8 cellular contexts compared by ENCODE assay signal in the genomic region with DNA sequence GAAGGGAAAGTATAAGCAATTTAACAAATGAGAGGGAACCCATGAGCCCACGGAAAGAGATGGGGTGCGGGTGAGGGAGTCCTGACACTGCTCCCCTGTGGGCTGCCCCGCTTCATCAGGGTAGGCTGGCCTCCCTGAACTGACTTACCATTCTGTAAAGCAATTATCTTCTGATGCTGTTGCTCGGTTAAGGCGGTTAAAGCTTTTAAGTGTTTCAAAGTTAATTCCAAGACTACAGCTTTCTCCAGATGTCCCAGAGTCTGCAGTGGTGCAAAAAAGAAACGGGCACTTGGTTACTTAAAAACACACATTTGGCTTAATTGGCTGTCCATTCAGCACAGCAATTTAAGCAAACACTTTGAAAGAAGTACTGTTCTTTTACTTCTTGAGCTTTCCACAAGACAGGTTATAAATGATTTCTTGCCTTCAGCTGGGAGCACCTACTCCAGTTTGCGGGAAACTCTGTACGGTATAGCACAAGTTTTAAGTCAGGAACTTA. TPM values are rescaled to one million over a fixed set of nuclear protein-coding genes. Genes with fewer than 3 reads are reported as not detected.
DNase-seq lines count a peak whose midpoint lies in the region; ATAC-seq and TF ChIP-seq lines count a peak whose summit lies in the region.

No MANE protein-coding gene starts in this region.

- in situ Hi-C loops in brain microvascular endothelial cell (cut with HindIII; ENCODE audit: low pct_ligation_motif_present, low sequenced_read_pairs), result loop anchor here (25.0 kb wide), 1 partner anchor 514 kb away; no protein-coding TSS in a partner anchor

- DNase-seq in activated naive CD4-positive, alpha-beta T cell treated with anti-CD3 and anti-CD28 coated beads, Interleukin-2, amount 50 U/mL, for 16 hours, result no peak
- DNase-seq in brain microvascular endothelial cell (no peak), mesenchymal stem cell (peak; percentile 38), upper lobe of left lung (no peak), OCI-LY7 (ENCODE audit: low spot score) (no peak), NCI-H2227 treated with DMSO at 0.1 percent for 48 hours (lab: John Stamatoyannopoulos, UW) (no peak), head of caudate nucleus (no peak)

- H3K27ac ChIP-seq in brain microvascular endothelial cell (peak overlapping the region; percentile 1), mesenchymal stem cell (ENCODE audit: low read length, poor library complexity, severe bottlenecking) (peak overlapping the region; percentile 69), upper lobe of left lung (peak overlapping the region; percentile 64 to 91 (median 78)), OCI-LY7 (ENCODE audit: low read depth, low read length, poor library complexity, severe bottlenecking) (no peak overlapping the region)

- H2BK15ac ChIP-seq in mesenchymal stem cell (ENCODE audit: low read depth, poor library complexity, severe bottlenecking), result no peak overlapping the region

- no peak overlapping the region for H3K27ac Mint-ChIP-seq in activated naive CD4-positive, alpha-beta T cell treated with anti-CD3 and anti-CD28 coated beads, Interleukin-2, amount 50 U/mL, for 24 hours

- no peak overlapping the region for H4K91ac ChIP-seq in mesenchymal stem cell (ENCODE audit: low read length)

- POLR2A ChIA-PET in OCI-LY7 (lab: Charles Lee), result no interaction called here

- H3K79me1 ChIP-seq in mesenchymal stem cell (replicated peaks; ENCODE audit: low read length, poor library complexity, severe bottlenecking), result peaks cover 2% of the 10 kb centered on the region

- no TSS peak for BruUV-seq in OCI-LY7 (replicated peaks; lab: Mats Ljungman, UMichigan)

- H2BK120ac ChIP-seq in mesenchymal stem cell (ENCODE audit: low read depth, low read length), result no peak overlapping the region

- peak overlapping the region; percentile 24 to 49 for H3K4ac ChIP-seq in mesenchymal stem cell (ENCODE audit: low read depth in 1 of 2, low read length in 2 of 2)

- H3K36me3 Mint-ChIP-seq in activated naive CD4-positive, alpha-beta T cell treated with anti-CD3 and anti-CD28 coated beads, Interleukin-2, amount 50 U/mL, for 24 hours, result no peaks in the 10 kb centered on the region

- H3K36me3 ChIP-seq in brain microvascular endothelial cell (replicated peaks), result no peaks in the 10 kb centered on the region
- H3K36me3 ChIP-seq in mesenchymal stem cell (ENCODE audit: control insufficient read depth in 1 of 2, insufficient read depth in 2 of 2, low read depth in 1 of 2, low read length in 2 of 2), result no peaks in the 10 kb centered on the region
- no peaks in the 10 kb centered on the region for H3K36me3 ChIP-seq in upper lobe of left lung
- no peaks in the 10 kb centered on the region for H3K36me3 ChIP-seq in OCI-LY7 (ENCODE audit: insufficient read depth, low read length)

- H3K9me2 ChIP-seq in OCI-LY7 (ENCODE audit: insufficient read depth, low read length), result no peaks in the 10 kb centered on the region

- H3K4me3 ChIP-seq in brain microvascular endothelial cell (ENCODE audit: low read depth, low read length) (peak overlapping the region; percentile 68), mesenchymal stem cell (ENCODE audit: insufficient read depth in 1 of 2, low read depth in 1 of 2, low read length in 2 of 2) (peak overlapping the region; percentile 48 to 91), upper lobe of left lung (peak overlapping the region in 3 of 4 donors; percentile 47 to 58 (median 57)), OCI-LY7 (ENCODE audit: low read depth, low read length, poor library complexity, severe bottlenecking) (no peak overlapping the region)

- H2AK5ac ChIP-seq in mesenchymal stem cell (ENCODE audit: low read length, severe bottlenecking), result no peak overlapping the region

- H3K27me3 Mint-ChIP-seq in activated naive CD4-positive, alpha-beta T cell treated with anti-CD3 and anti-CD28 coated beads, Interleukin-2, amount 50 U/mL, for 24 hours, result peaks cover 64% of the 10 kb centered on the region

- H3K4me2 ChIP-seq in mesenchymal stem cell (ENCODE audit: low read length, poor library complexity, severe bottlenecking) (peak overlapping the region; percentile 74), OCI-LY7 (ENCODE audit: low read length) (no peak overlapping the region)

- H3K9me3 Mint-ChIP-seq in activated naive CD4-positive, alpha-beta T cell treated with anti-CD3 and anti-CD28 coated beads, Interleukin-2, amount 50 U/mL, for 24 hours, result no peaks in the 10 kb centered on the region

- H3K18ac ChIP-seq in mesenchymal stem cell (ENCODE audit: low read depth in 1 of 2, low read length in 2 of 2), result peak overlapping the region in 1 of 2 experiments; percentile 23

- no peak for TF ChIP-seq POLR2A in upper lobe of left lung (IDR thresholded peaks at IDR 0.05)

- peaks cover 39% of the 10 kb centered on the region for H3K4me1 Mint-ChIP-seq in activated naive CD4-positive, alpha-beta T cell treated with anti-CD3 and anti-CD28 coated beads, Interleukin-2, amount 50 U/mL, for 24 hours

- H4K8ac ChIP-seq in mesenchymal stem cell (ENCODE audit: low read length), result no peak overlapping the region

- no peak overlapping the region for H2BK5ac ChIP-seq in mesenchymal stem cell (ENCODE audit: low read depth, low read length, poor library complexity, severe bottlenecking)

- H3K9me3 ChIP-seq in mesenchymal stem cell (ENCODE audit: control insufficient read depth, low read length) (no peaks in the 10 kb centered on the region), upper lobe of left lung (no peaks in the 10 kb centered on the region), OCI-LY7 (ENCODE audit: low read length) (no peaks in the 10 kb centered on the region)

- H2AFZ ChIP-seq in mesenchymal stem cell (ENCODE audit: low read depth, low read length) (no peak overlapping the region), OCI-LY7 (ENCODE audit: low read length) (no peak overlapping the region)

- intact Hi-C loops in OCI-LY7 (cut with micrococcal nuclease; ENCODE audit: unreplicated experiment) (loop anchor here (10.0 kb wide), 1 partner anchor 311 kb away; no protein-coding TSS in a partner anchor), head of caudate nucleus (cut with DNase I) (loop anchor here (2.0 to 10.0 kb wide), 4 partner anchors 71 to 341 kb away; partner anchors contain the start of gene SSPN)

- H3K23ac ChIP-seq in mesenchymal stem cell (ENCODE audit: low read length in 2 of 2), result no peak overlapping the region

- H3K4me1 ChIP-seq in mesenchymal stem cell (ENCODE audit: control insufficient read depth, insufficient read depth, low read depth, low read length) (peaks cover 5% of the 10 kb centered on the region), upper lobe of left lung (peaks cover 33 to 57% (median 43%) of the 10 kb centered on the region in 4 donors), OCI-LY7 (ENCODE audit: insufficient read depth, low read length, poor library complexity, severe bottlenecking) (no peaks in the 10 kb centered on the region)

- no peaks in the 10 kb centered on the region; the same call in 1 of the 2 replicates for H4K20me1 ChIP-seq in OCI-LY7 (ENCODE audit: insufficient read depth, low read length)

- peak overlapping the region in 1 of 2 experiments; percentile 55 for H3K14ac ChIP-seq in mesenchymal stem cell (ENCODE audit: low read length in 2 of 2)

- peak overlapping the region; percentile 93 for H3K9ac ChIP-seq in mesenchymal stem cell (ENCODE audit: low read length)

- H3K27me3 ChIP-seq in brain microvascular endothelial cell (replicated peaks) (no peaks in the 10 kb centered on the region), mesenchymal stem cell (ENCODE audit: control insufficient read depth in 1 of 2, insufficient read depth in 1 of 2, low read length in 2 of 2) (no peaks in the 10 kb centered on the region), upper lobe of left lung (peaks cover 0 to 48% (median 27%) of the 10 kb centered on the region in 4 donors)

- no peaks in the 10 kb centered on the region for H3K79me2 ChIP-seq in OCI-LY7 (ENCODE audit: insufficient read depth, low read depth, low read length)

- ATAC-seq in upper lobe of left lung (ENCODE audit: low FRiP score in 2 of 2), result no peak

- peak overlapping the region in 1 of 2 experiments; percentile 63 for H2BK12ac ChIP-seq in mesenchymal stem cell (ENCODE audit: low read length in 2 of 2)

- 21% methylated on average over 8 of the region's 8 CpGs for WGBS in mesenchymal stem cell
- 9 to 18% methylated on average over 8 of the region's 8 CpGs for WGBS in upper lobe of left lung, 2 donors

- H3K4me3 Mint-ChIP-seq in activated naive CD4-positive, alpha-beta T cell treated with anti-CD3 and anti-CD28 coated beads, Interleukin-2, amount 50 U/mL, for 24 hours, result peak overlapping the region; percentile 86

- TF ChIP-seq EP300 in upper lobe of left lung (IDR thresholded peaks at IDR 0.05), result no peak

- CTCF ChIA-PET in OCI-LY7 (lab: Charles Lee; ENCODE audit: unreplicated experiment), result no interaction called here

- TF ChIP-seq CTCF in brain microvascular endothelial cell (IDR thresholded peaks at IDR 0.05; ENCODE audit: low read depth, low read length, missing control alignments), result no peak
- TF ChIP-seq CTCF in upper lobe of left lung (IDR thresholded peaks at IDR 0.05), result no peak
- no peak for TF ChIP-seq CTCF in OCI-LY7 (conservative IDR thresholded peaks at IDR 0.05; ENCODE audit: low read length)

RNA-seq across cellular contexts. Expression of gene BHLHE41, which starts 1.3 kb away (rescaled TPM):
- 10.1 TPM for polyA plus RNA-seq in mesenchymal stem cell (2013, experiment 1 of 2)
- polyA plus RNA-seq in mesenchymal stem cell (2013, experiment 2 of 2), result 9.7 TPM
- total RNA-seq in upper lobe of left lung, result 10 to 100 TPM in 5 of 6 donors, 1 to 10 TPM in 1; 9.3 to 78.6 (median 35.2) TPM
- total RNA-seq in OCI-LY7 (2014; rRNA removed; shearing (Covaris generic)), result not detected in 2 replicates
- total RNA-seq in OCI-LY7 (2022), result not detected in 2 replicates

Comparison
In these comparisons a context has a peak if more than half of its experiments do, and no peak if none do; other contexts are left out.
1. RNA of gene BHLHE41, which starts 1.3 kb away (total RNA-seq): 9.3 to 78.6 TPM in upper lobe of left lung; not detected in OCI-LY7; every median in the first group is over 10 times any median in the second.